ENCODE assay signal across 8 cellular contexts in genomic region chr12:104720346-104721064, GRCh38.
DNase-seq lines count a peak whose midpoint lies in the region; ATAC-seq and TF ChIP-seq lines count a peak whose summit lies in the region.

No MANE protein-coding gene starts in this region.

- no peaks in the 10 kb centered on the region for H3K9me3 Mint-ChIP-seq in dendritic cell treated with granulocyte-macrophage colony-stimulating factor and Interleukin-4, amounts not matched to agents 40 ng/mL and 50 ng/mL, for 4 days
- no peaks in the 10 kb centered on the region for H3K9me3 Mint-ChIP-seq in nephron progenitor cell

- peaks cover 2% of the 10 kb centered on the region for H3K36me3 ChIP-seq in thymus (ENCODE audit: control insufficient read depth, insufficient read depth)

- peak overlapping the region; percentile 56 for H3K4me3 ChIP-seq in thymus (ENCODE audit: low read length)

- H3K36me3 Mint-ChIP-seq in dendritic cell treated with granulocyte-macrophage colony-stimulating factor and Interleukin-4, amounts not matched to agents 40 ng/mL and 50 ng/mL, for 4 days (ENCODE audit: low read depth): peaks cover 39% of the 10 kb centered on the region
- H3K36me3 Mint-ChIP-seq in nephron progenitor cell (ENCODE audit: low read depth): no peaks in the 10 kb centered on the region

- H3K4me1 Mint-ChIP-seq in dendritic cell treated with granulocyte-macrophage colony-stimulating factor and Interleukin-4, amounts not matched to agents 40 ng/mL and 50 ng/mL, for 4 days (ENCODE audit: low read depth): peaks cover 62% of the 10 kb centered on the region
- peaks cover 68% of the 10 kb centered on the region for H3K4me1 Mint-ChIP-seq in nephron progenitor cell

- DNase-seq in nephron progenitor cell (no peak), NOMO-1 (lab: John Stamatoyannopoulos, UW; ENCODE audit: unreplicated experiment in 2 of 2) (no peak), RKO (ENCODE audit: low spot score) (no peak)

- peak; percentile 44 for ATAC-seq in GM21447 (IDR thresholded peaks at IDR 0.05; ENCODE audit: unreplicated experiment)
- ATAC-seq in activated CD4-positive, CD25-positive, alpha-beta regulatory T cell treated with anti-CD3 and anti-CD28 coated beads, Interleukin-2, amount 50 U/mL, for 24 hours: peak; percentile 66 to 77
- no peak for ATAC-seq in HG03095 (IDR thresholded peaks at IDR 0.05; ENCODE audit: unreplicated experiment)

- peak overlapping the region; percentile 96 for H3K27ac ChIP-seq in thymus (ENCODE audit: low read depth)

- no peaks in the 10 kb centered on the region for H3K27me3 Mint-ChIP-seq in dendritic cell treated with granulocyte-macrophage colony-stimulating factor and Interleukin-4, amounts not matched to agents 40 ng/mL and 50 ng/mL, for 4 days
- H3K27me3 Mint-ChIP-seq in nephron progenitor cell (ENCODE audit: low read depth, poor library complexity): no peaks in the 10 kb centered on the region

- peak overlapping the region; percentile 94 for H3K27ac Mint-ChIP-seq in dendritic cell treated with granulocyte-macrophage colony-stimulating factor and Interleukin-4, amounts not matched to agents 40 ng/mL and 50 ng/mL, for 4 days
- H3K27ac Mint-ChIP-seq in nephron progenitor cell: peak overlapping the region; percentile 73

- intact Hi-C loops in dendritic cell treated with granulocyte-macrophage colony-stimulating factor and Interleukin-4, amounts not matched to agents 40 ng/mL and 50 ng/mL, for 4 days (cut with micrococcal nuclease): loop anchor here (10.0 kb wide), 1 partner anchor 336 kb away; no protein-coding TSS in a partner anchor

- H3K4me1 ChIP-seq in thymus (ENCODE audit: control insufficient read depth, insufficient read depth, low read length): peaks cover 52% of the 10 kb centered on the region

- WGBS in thymus: 3% methylated on average over 29 of the region's 29 CpGs

- H3K9me3 ChIP-seq in thymus (ENCODE audit: control insufficient read depth): no peaks in the 10 kb centered on the region

- no peaks in the 10 kb centered on the region for H3K27me3 ChIP-seq in thymus (ENCODE audit: control insufficient read depth, insufficient read depth)

- no peak for TF ChIP-seq CTCF in nephron progenitor cell (IDR thresholded peaks at IDR 0.05)

- H3K4me3 Mint-ChIP-seq in dendritic cell treated with granulocyte-macrophage colony-stimulating factor and Interleukin-4, amounts not matched to agents 40 ng/mL and 50 ng/mL, for 4 days: peak overlapping the region; percentile 72
- peak overlapping the region; percentile 26 for H3K4me3 Mint-ChIP-seq in nephron progenitor cell
